ENCODE assay signal across 21 cellular contexts in the genomic region with DNA sequence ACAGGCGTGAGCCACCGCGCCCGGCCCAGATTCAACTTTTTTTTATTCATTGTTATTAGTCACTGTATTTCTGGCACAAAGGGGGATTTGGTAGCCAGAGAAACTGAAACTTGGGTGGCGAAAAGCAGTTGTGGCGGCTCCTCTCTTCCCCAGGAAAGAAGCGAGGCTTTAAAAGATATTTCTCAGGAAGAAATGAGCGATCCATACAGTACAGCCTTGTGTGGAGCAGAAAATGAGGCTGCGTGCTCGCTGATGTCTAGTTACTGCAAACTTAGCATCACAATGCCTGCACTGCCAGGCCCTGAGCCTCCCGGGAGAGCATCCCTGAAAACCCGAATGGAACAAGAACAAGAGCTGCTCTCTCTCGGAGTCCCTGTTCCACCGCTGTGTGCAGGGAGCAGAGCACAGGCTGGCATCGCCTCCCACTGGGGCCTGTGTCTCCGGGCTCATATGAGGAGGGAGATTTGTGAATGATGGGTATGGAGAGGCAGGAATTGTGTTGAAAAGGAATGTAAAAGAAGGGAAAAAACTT.
DNase-seq lines count a peak whose midpoint lies in the region; ATAC-seq, FAIRE-seq and TF ChIP-seq lines count a peak whose summit lies in the region.
"Had no signal": no experiment of that assay in that cellular context is flagged by ENCODE, and none has a peak within 500 bp of the region (broad histone marks: within the 10 kb centered on the region; RNA-seq: fewer than 3 reads in every experiment).

No MANE protein-coding gene starts in this region.

- H3K9ac ChIP-seq in MM.1S (ENCODE audit: low read length) (no peak overlapping the region), H1 (replicated peaks in 1 of 4; ENCODE audit: extremely low read depth in 1 of 4, low read depth in 3 of 4, low read length in 3 of 4) (no peak overlapping the region)
- H3K9ac ChIP-seq: BLaER1 had no signal

- 0 out of 2 replicates have a peak overlapping the region, but pooled peaks have one; percentile 36 for H2BK15ac ChIP-seq in H1 (ENCODE audit: low read length)

- H3K4me3 Mint-ChIP-seq in neural crest cell (peak overlapping the region; percentile 73), T-cell (no peak overlapping the region)
- H3K4me3 Mint-ChIP-seq: activated naive CD4-positive, alpha-beta T cell treated with anti-CD3 and anti-CD28 coated beads for 36 hours had no signal

- ATAC-seq in GM19023 (IDR thresholded peaks at IDR 0.05; ENCODE audit: unreplicated experiment) (no peak), HG02938 (IDR thresholded peaks at IDR 0.05; ENCODE audit: unreplicated experiment) (no peak), T-cell (replicated peaks in 1 of 4) (no peak)

- no peak overlapping the region for H4K5ac ChIP-seq in H1 (ENCODE audit: insufficient read length, low read depth, low read length)

- H3K27ac ChIP-seq in MM.1S (ENCODE audit: low read length) (no peak overlapping the region), H1 (ENCODE audit: low read depth, low read length) (no peak overlapping the region), substantia nigra (ENCODE audit: low read depth, low read length, poor library complexity, severe bottlenecking) (peak overlapping the region; percentile 38)
- H3K27ac ChIP-seq: adrenal gland, BLaER1, neutrophil, SJCRH30, spleen, upper lobe of left lung had no signal

- TF ChIP-seq EP300 in H1 (IDR thresholded peaks at IDR 0.05; ENCODE audit: borderline replicate concordance in 1 of 2, low read depth in 2 of 2, low read length in 2 of 2), result no peak

- CTCF ChIA-PET in H1 (lab: Charles Lee; ENCODE audit: partially characterized antibody), result interaction anchor here (3.2 kb wide), 1 partner anchor 8 kb away, joined by 16 read pairs; no protein-coding TSS in a partner anchor
- CTCF ChIA-PET in T-cell (lab: Charles Lee), result no interaction called here

- no peaks in the 10 kb centered on the region for H3K79me1 ChIP-seq in H1 (ENCODE audit: low read depth, low read length)

- no peak overlapping the region for H3K4ac ChIP-seq in H1 (replicated peaks; ENCODE audit: insufficient read length, low read depth, low read length)

- H2BK20ac ChIP-seq in H1 (ENCODE audit: low read length), result no peak overlapping the region

- no peak overlapping the region for H2AK5ac ChIP-seq in H1 (ENCODE audit: low read depth, low read length)

- H3K27me3 Mint-ChIP-seq in neural crest cell (ENCODE audit: low read depth), result peaks cover 5% of the 10 kb centered on the region
- H3K27me3 Mint-ChIP-seq in T-cell, result peaks cover 0 to 13% of the 10 kb centered on the region in 2 donors

- TF ChIP-seq CTCF in MM.1S (IDR thresholded peaks at IDR 0.05; ENCODE audit: low read length) (no peak), H1 (IDR thresholded peaks at IDR 0.05; ENCODE audit: control extremely low read depth in 1 of 3, insufficient read depth in 1 of 3, low read depth in 1 of 3, low read length in 3 of 3) (no peak), neural crest cell (conservative IDR thresholded peaks at IDR 0.05) (no peak)

- H3K79me2 ChIP-seq in MM.1S (ENCODE audit: low read length) (no peaks in the 10 kb centered on the region), H1 (ENCODE audit: control insufficient read depth in 1 of 2, insufficient read depth in 2 of 2, low read length in 2 of 2) (no peaks in the 10 kb centered on the region)

- no peak overlapping the region for H2BK5ac ChIP-seq in H1 (ENCODE audit: low read depth, low read length)

- H3K14ac ChIP-seq in H1 (ENCODE audit: insufficient read length), result no peak overlapping the region

- H3K27ac Mint-ChIP-seq in neural crest cell (ENCODE audit: unreplicated experiment) (peak overlapping the region; percentile 48), T-cell (no peak overlapping the region)
- H3K27ac Mint-ChIP-seq: activated naive CD4-positive, alpha-beta T cell treated with anti-CD3 and anti-CD28 coated beads for 36 hours had no signal

- H3K9me3 Mint-ChIP-seq in neural crest cell, result no peaks in the 10 kb centered on the region
- no peaks in the 10 kb centered on the region for H3K9me3 Mint-ChIP-seq in T-cell
- H3K9me3 Mint-ChIP-seq: activated naive CD4-positive, alpha-beta T cell treated with anti-CD3 and anti-CD28 coated beads for 36 hours had no signal

- no peak for DNase-seq in MM.1S
- DNase-seq in H1 (ENCODE audit: low read depth in 1 of 2, low spot score in 2 of 2), result no peak
- DNase-seq in neural crest cell (ENCODE audit: low read depth, low spot score), result no peak
- peak in 33 of 49 donors; percentile 5 to 60 (median 24) for DNase-seq in substantia nigra (lab: John Stamatoyannopoulos, UW)
- no peak for DNase-seq in T-cell
- DNase-seq: activated CD4-positive, alpha-beta T cell treated with anti-CD3 and anti-CD28 coated beads, Interleukin-2, amount 50 U/mL, for 48 hours; activated CD4-positive, CD25-positive, alpha-beta regulatory T cell; activated naive CD4-positive, alpha-beta T cell treated with anti-CD3 and anti-CD28 coated beads for 36 hours; adrenal gland; kidney; NCI-H1417; NCI-H2107; NCI-H510A; SJCRH30; spleen; upper lobe of left lung had no signal

- H4K20me1 ChIP-seq in MM.1S (ENCODE audit: insufficient read depth, low read length) (no peaks in the 10 kb centered on the region), H1 (replicated peaks in 1 of 2; ENCODE audit: control insufficient read depth in 1 of 2, insufficient read depth in 2 of 2, low read length in 2 of 2) (no peaks in the 10 kb centered on the region)
- H4K20me1 ChIP-seq: BLaER1 had no signal

- H3K27me3 ChIP-seq in MM.1S (replicated peaks; ENCODE audit: insufficient read depth, low read length) (no peaks in the 10 kb centered on the region), H1 (replicated peaks in 1 of 4; ENCODE audit: control insufficient read depth in 3 of 4, extremely low read depth in 1 of 4, insufficient read depth in 3 of 4, low read length in 3 of 4) (no peaks in the 10 kb centered on the region)
- H3K27me3 ChIP-seq: adrenal gland, BLaER1, SJCRH30, upper lobe of left lung had no signal

- no peaks in the 10 kb centered on the region; the same call in 1 of the 2 replicates for H3K23me2 ChIP-seq in H1 (ENCODE audit: low read depth, low read length)

- no peak overlapping the region for H3K23ac ChIP-seq in H1 (ENCODE audit: insufficient read length)

- 69% methylated on average over 15 of the region's 16 CpGs; no CpG with 5 or more reads in 1 of the 2 experiments for WGBS in H1 (ENCODE audit: extremely low coverage in 1 of 2, insufficient coverage in 1 of 2, insufficient read length in 1 of 2, insufficient replicate concordance in 2 of 2, low coverage in 1 of 2, low lambda C conversion rate in 2 of 2, missing lambda C conversion rate in 1 of 2), 2 experiments

- H3F3A ChIP-seq in MM.1S (ENCODE audit: insufficient read depth, low read length), result no peaks in the 10 kb centered on the region

- H3K4me1 Mint-ChIP-seq in neural crest cell (peaks cover 54% of the 10 kb centered on the region), T-cell (peaks cover 0 to 5% (median 4%) of the 10 kb centered on the region in 3 donors)

- H2BK120ac ChIP-seq in H1 (replicated peaks; ENCODE audit: low read depth, low read length), result no peak overlapping the region

- TF ChIP-seq POLR2A in H1 (IDR thresholded peaks at IDR 0.05; ENCODE audit: control extremely low read depth in 1 of 2, low read depth in 2 of 2, low read length in 2 of 2), result no peak

- TF ChIP-seq RAD21 in H1 (IDR thresholded peaks at IDR 0.05 in 1 of 2, conservative IDR thresholded peaks at IDR 0.05 in 1 of 2; ENCODE audit: low read depth in 2 of 2, low read length in 2 of 2), result no peak; a peak in 1 of 4 replicates

- no peak overlapping the region for H3K18ac ChIP-seq in H1 (ENCODE audit: extremely low read depth, low read length)

- no peaks in the 10 kb centered on the region for H3K36me3 ChIP-seq in MM.1S (replicated peaks; ENCODE audit: insufficient read depth, low read length)
- no peaks in the 10 kb centered on the region for H3K36me3 ChIP-seq in H1 (ENCODE audit: control insufficient read depth in 2 of 4, insufficient read depth in 4 of 4, low read length in 3 of 4)
- H3K36me3 ChIP-seq: adrenal gland, BLaER1, neutrophil, SJCRH30, spleen, upper lobe of left lung had no signal

- H2AFZ ChIP-seq in MM.1S (ENCODE audit: low read length) (peak overlapping the region; percentile 56; the same call in 1 of the 2 replicates), H1 (ENCODE audit: low read length) (no peak overlapping the region)

- H3K9me3 ChIP-seq in MM.1S (replicated peaks; ENCODE audit: insufficient read depth, low read length), result no peaks in the 10 kb centered on the region
- no peaks in the 10 kb centered on the region for H3K9me3 ChIP-seq in H1 (ENCODE audit: insufficient read depth in 2 of 2, low read depth in 1 of 2, low read length in 1 of 2)
- H3K9me3 ChIP-seq: adrenal gland, BLaER1, neutrophil, SJCRH30, spleen, upper lobe of left lung had no signal

- H3K4me2 ChIP-seq in MM.1S (ENCODE audit: low read depth, low read length) (peak overlapping the region; percentile 32; the same call in 1 of the 2 replicates), H1 (ENCODE audit: insufficient read depth in 1 of 2, low read depth in 2 of 2, low read length in 2 of 2) (no peak overlapping the region)
- H3K4me2 ChIP-seq: BLaER1 had no signal

- peaks cover 7% of the 10 kb centered on the region; the same call in 1 of the 2 replicates for H3K4me1 ChIP-seq in MM.1S (ENCODE audit: low read length)
- H3K4me1 ChIP-seq in H1 (replicated peaks in 1 of 4; ENCODE audit: control insufficient read depth in 3 of 4, insufficient read depth in 4 of 4, low read length in 3 of 4), result peaks cover 0 to 24% (median 16%) of the 10 kb centered on the region in 4 experiments; a peak in 6 of 7 replicates
- H3K4me1 ChIP-seq: SJCRH30 had no signal

- H3K36me3 Mint-ChIP-seq in neural crest cell (ENCODE audit: low read depth) (no peaks in the 10 kb centered on the region), T-cell (no peaks in the 10 kb centered on the region)

- H3K56ac ChIP-seq in H1 (replicated peaks; ENCODE audit: insufficient read length, low read depth, low read length), result no peak overlapping the region

- no peak overlapping the region for H4K8ac ChIP-seq in H1 (ENCODE audit: extremely low read depth, insufficient read depth, low read length)

- H3K4me3 ChIP-seq in MM.1S (ENCODE audit: low read length) (no peak overlapping the region), H1 (ENCODE audit: extremely low read depth in 1 of 4, insufficient read depth in 2 of 4, low read depth in 3 of 4, low read length in 4 of 4) (no peak overlapping the region)
- H3K4me3 ChIP-seq: adrenal gland, BLaER1, SJCRH30, spleen, upper lobe of left lung had no signal

- no peaks in the 10 kb centered on the region for H3K9me2 ChIP-seq in MM.1S (replicated peaks; ENCODE audit: insufficient read depth, low read length)

- POLR2A ChIA-PET in H1 (lab: Charles Lee; ENCODE audit: partially characterized antibody), result interaction anchor here (0.8 kb wide), 1 partner anchor 1557 kb away, joined by 3 read pairs; no protein-coding TSS in a partner anchor
- POLR2A ChIA-PET in T-cell (lab: Charles Lee), result no interaction called here

- H4K91ac ChIP-seq in H1 (replicated peaks; ENCODE audit: insufficient read length, low read length), result no peak overlapping the region

- no peak for FAIRE-seq in H1 (lab: Jason Lieb, UNC)
- FAIRE-seq: H54, kidney had no signal

- H2BK12ac ChIP-seq in H1 (ENCODE audit: low read depth, low read length), result no peak overlapping the region

TF ChIP-seq in H1, 55 proteins besides CTCF, POLR2A, EP300 and RAD21 (continues in another document):
- TF ChIP-seq MAFK (IDR thresholded peaks at IDR 0.05; ENCODE audit: low read depth, low read length) (no peak), RFX5 (IDR thresholded peaks at IDR 0.05; ENCODE audit: borderline replicate concordance, low read depth, low read length) (no peak)

Comparison
In these comparisons a context has a peak if more than half of its experiments do, and no peak if none do; other contexts are left out.
1. DNase-seq: peak in substantia nigra (33 of 49); none in MM.1S (single experiment), H1 (0 of 2), neural crest cell (single experiment) and T-cell (0 of 34).